Comparison of ENCODE assay signal across 2 cellular contexts in the genomic region with DNA sequence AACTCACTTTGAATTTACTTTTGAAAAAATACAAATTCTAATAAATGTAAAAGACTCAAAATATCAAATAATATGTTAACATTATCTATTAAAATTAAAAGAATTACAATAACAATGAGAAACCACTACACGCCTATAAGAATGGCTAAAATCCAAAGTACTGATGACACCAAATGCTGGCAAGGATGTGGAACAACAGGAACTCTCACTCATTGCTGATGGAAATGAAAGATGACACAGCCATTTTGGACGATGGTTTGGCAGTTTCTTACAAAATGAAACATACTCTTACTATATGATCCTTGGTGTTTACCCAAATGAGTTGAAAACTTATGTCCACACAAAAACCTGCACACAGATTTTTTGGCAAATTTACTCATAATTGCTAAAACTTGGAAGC.
TF ChIP-seq lines count a peak whose summit lies in the region.

No MANE protein-coding gene starts in this region.

TF ChIP-seq in HepG2, 621 proteins besides CTCF, POLR2A, EP300 and RAD21:
- TF ChIP-seq NFE2L2 (IDR thresholded peaks at IDR 0.05; ENCODE audit: low read length) (no peak), ZNF567 (CRISPR knock-in tag; IDR thresholded peaks at IDR 0.05; ENCODE audit: borderline replicate concordance) (no peak), CENPT (CRISPR knock-in tag; IDR thresholded peaks at IDR 0.05; ENCODE audit: low read depth) (no peak), ZBTB38 (CRISPR knock-in tag; IDR thresholded peaks at IDR 0.05) (no peak), MED1 (CRISPR knock-in tag; IDR thresholded peaks at IDR 0.05) (no peak), NR2F2 (IDR thresholded peaks at IDR 0.05; ENCODE audit: borderline replicate concordance, low read depth) (no peak), ZNF7 (CRISPR knock-in tag; IDR thresholded peaks at IDR 0.05) (peak; percentile 85), ZNF367 (CRISPR knock-in tag; IDR thresholded peaks at IDR 0.05; ENCODE audit: borderline replicate concordance) (no peak)
- TF ChIP-seq, protein P1, sequence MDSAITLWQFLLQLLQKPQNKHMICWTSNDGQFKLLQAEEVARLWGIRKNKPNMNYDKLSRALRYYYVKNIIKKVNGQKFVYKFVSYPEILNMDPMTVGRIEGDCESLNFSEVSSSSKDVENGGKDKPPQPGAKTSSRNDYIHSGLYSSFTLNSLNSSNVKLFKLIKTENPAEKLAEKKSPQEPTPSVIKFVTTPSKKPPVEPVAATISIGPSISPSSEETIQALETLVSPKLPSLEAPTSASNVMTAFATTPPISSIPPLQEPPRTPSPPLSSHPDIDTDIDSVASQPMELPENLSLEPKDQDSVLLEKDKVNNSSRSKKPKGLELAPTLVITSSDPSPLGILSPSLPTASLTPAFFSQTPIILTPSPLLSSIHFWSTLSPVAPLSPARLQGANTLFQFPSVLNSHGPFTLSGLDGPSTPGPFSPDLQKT (CRISPR knock-in tag; IDR thresholded peaks at IDR 0.05; ENCODE audit: borderline replicate concordance): no peak

TF ChIP-seq in K562, 482 proteins besides CTCF, POLR2A, EP300 and RAD21:
- TF ChIP-seq ZFP36 (IDR thresholded peaks at IDR 0.05; ENCODE audit: low read depth, low read length, partially characterized antibody) (peak; percentile 43), ZKSCAN3 (CRISPR knock-in tag; IDR thresholded peaks at IDR 0.05) (no peak), MAFG (tag; conservative IDR thresholded peaks at IDR 0.05) (peak; percentile 47; the same call in 1 of the 2 replicates), ZNF316 (IDR thresholded peaks at IDR 0.05) (peak; percentile 28; the same call in 1 of the 2 replicates), NFE2 (IDR thresholded peaks at IDR 0.05; ENCODE audit: low read depth) (peak; percentile 45), U2AF1 (optimal IDR thresholded peaks at IDR 0.05; ENCODE audit: low read depth, low read length) (no peak), CBX5 (IDR thresholded peaks at IDR 0.05; ENCODE audit: borderline replicate concordance, low read depth) (no peak), RBM25 (IDR thresholded peaks at IDR 0.05; ENCODE audit: low read depth, low read length, severe bottlenecking) (peak; percentile 85), FOXA3 (CRISPR knock-in tag; conservative IDR thresholded peaks at IDR 0.05 in 1 of 2, IDR thresholded peaks at IDR 0.05 in 1 of 2) (no peak), C11orf30 (IDR thresholded peaks at IDR 0.05; ENCODE audit: low read depth) (peak; percentile 34; the same call in 1 of the 2 replicates)
TF ChIP-seq in K562: peak in this region for 6.
